In genomic region chr21:38958940-38959685, GRCh38 we compare ENCODE assay signal across 8 cellular contexts.
DNase-seq lines count a peak whose midpoint lies in the region; TF ChIP-seq lines count a peak whose summit lies in the region.

No MANE protein-coding gene starts in this region.

- peaks cover 34% of the 10 kb centered on the region for H3K9me3 ChIP-seq in endodermal cell (ENCODE audit: control insufficient read depth, low read length)
- H3K9me3 ChIP-seq in osteoblast (ENCODE audit: low read depth, low read length), result no peaks in the 10 kb centered on the region

- H3K4me1 Mint-ChIP-seq in Calu3 (ENCODE audit: low read depth, unreplicated experiment) (peaks cover 47% of the 10 kb centered on the region), endodermal cell (peaks cover 61% of the 10 kb centered on the region)

- H3K27ac ChIP-seq in endodermal cell (ENCODE audit: low read depth, low read length), result no peak overlapping the region
- H3K27ac ChIP-seq in osteoblast (ENCODE audit: low read depth, low read length), result peak overlapping the region; percentile 9

- H3K4me1 ChIP-seq in endodermal cell (ENCODE audit: control insufficient read depth, insufficient read depth, low read length) (peaks cover 31% of the 10 kb centered on the region), osteoblast (ENCODE audit: insufficient read depth, low read length) (peaks cover 29% of the 10 kb centered on the region)

- CTCF ChIA-PET in Calu3 (lab: Charles Lee), result interaction anchor here (0.9 to 1.5 kb wide), 2 partner anchors 42 to 150 kb away, joined by 3 to 4 read pairs; no protein-coding TSS in a partner anchor

- H2AFZ ChIP-seq in osteoblast (ENCODE audit: low read length), result no peak overlapping the region

- peaks cover 3% of the 10 kb centered on the region for H3K9me3 Mint-ChIP-seq in Calu3 (ENCODE audit: low read depth, unreplicated experiment)
- H3K9me3 Mint-ChIP-seq in endodermal cell, result peaks cover 28% of the 10 kb centered on the region

- H3K36me3 ChIP-seq in endodermal cell (ENCODE audit: control insufficient read depth, insufficient read depth, low read length) (no peaks in the 10 kb centered on the region), osteoblast (ENCODE audit: insufficient read depth, low read length) (no peaks in the 10 kb centered on the region)

- 89 to 94% methylated on average over 3 to 4 of the region's 4 CpGs for WGBS in endodermal cell (ENCODE audit: insufficient coverage in 1 of 2, insufficient read length in 1 of 2), 2 experiments

- H3K4me3 Mint-ChIP-seq in Calu3 (ENCODE audit: low read depth, unreplicated experiment), result no peak overlapping the region
- peak overlapping the region; percentile 31 for H3K4me3 Mint-ChIP-seq in endodermal cell

- no peaks in the 10 kb centered on the region for H3K27me3 ChIP-seq in endodermal cell (ENCODE audit: control insufficient read depth, insufficient read depth, low read length, poor library complexity, severe bottlenecking)
- H3K27me3 ChIP-seq in osteoblast (ENCODE audit: insufficient read depth, low read length), result no peaks in the 10 kb centered on the region

- H3K27ac Mint-ChIP-seq in Calu3 (ENCODE audit: unreplicated experiment) (no peak overlapping the region), endodermal cell (peak overlapping the region; percentile 78)

- H4K20me1 ChIP-seq in osteoblast (ENCODE audit: insufficient read depth, low read length), result no peaks in the 10 kb centered on the region

- peak overlapping the region; percentile 3 for H3K4me3 ChIP-seq in endodermal cell (ENCODE audit: low read length)
- no peak overlapping the region for H3K4me3 ChIP-seq in osteoblast (ENCODE audit: insufficient read depth, low read length)

- no peaks in the 10 kb centered on the region for H3K36me3 Mint-ChIP-seq in Calu3 (ENCODE audit: insufficient read depth, unreplicated experiment)
- H3K36me3 Mint-ChIP-seq in endodermal cell (ENCODE audit: low read depth), result peaks cover 13% of the 10 kb centered on the region

- H3K79me2 ChIP-seq in osteoblast (ENCODE audit: insufficient read depth, low read length), result no peaks in the 10 kb centered on the region

- no TSS peak for BruUV-seq in Calu3 (replicated peaks; lab: Mats Ljungman, UMichigan)

- intact Hi-C loops in Calu3 (cut with micrococcal nuclease; ENCODE audit: unreplicated experiment), result loop anchor here (5.0 kb wide), 1 partner anchor 42 kb away; no protein-coding TSS in a partner anchor

- H3K27me3 Mint-ChIP-seq in Calu3 (ENCODE audit: unreplicated experiment) (no peaks in the 10 kb centered on the region), endodermal cell (ENCODE audit: insufficient read depth) (peaks cover 2% of the 10 kb centered on the region)

- DNase-seq in Calu3 (peak; percentile 13), NOMO-1 (lab: John Stamatoyannopoulos, UW; ENCODE audit: unreplicated experiment in 2 of 2) (peak; percentile 61 to 88), endodermal cell (no peak), osteoblast (ENCODE audit: insufficient read length, low spot score, missing footprints) (peak; percentile 89), COR-L47 (lab: John Stamatoyannopoulos, UW) (no peak), HuH-7 (ENCODE audit: low spot score) (no peak), 8988T (no peak)
- DNase-seq in stimulated activated CD4-positive, alpha-beta T cell treated with anti-CD3 and anti-CD28 coated beads, Interleukin-2, amount 100 ng/mL, for 24 hours, result no peak

- no peak overlapping the region for H3K9ac ChIP-seq in endodermal cell (ENCODE audit: extremely low read depth, low read length, poor library complexity, severe bottlenecking)

- no peak for TF ChIP-seq CTCF in Calu3 (IDR thresholded peaks at IDR 0.05; ENCODE audit: unreplicated experiment)
- TF ChIP-seq CTCF in endodermal cell (conservative IDR thresholded peaks at IDR 0.05), result no peak
- TF ChIP-seq CTCF in osteoblast (IDR thresholded peaks at IDR 0.05; ENCODE audit: extremely low read depth, low read depth, low read length), result no peak

- peak overlapping the region; percentile 1 for H3K4me2 ChIP-seq in osteoblast (ENCODE audit: insufficient read depth, low read length)

Comparison
In these comparisons a context has a peak if more than half of its experiments do, and no peak if none do; other contexts are left out.
1. DNase-seq: peak in Calu3 (single experiment), NOMO-1 (2 of 2) and osteoblast (single experiment); none in endodermal cell (single experiment), COR-L47 (single experiment), HuH-7 (single experiment), stimulated activated CD4-positive, alpha-beta T cell treated with anti-CD3 and anti-CD28 coated beads, Interleukin-2, amount 100 ng/mL, for 24 hours (0 of 2) and 8988T (single experiment).